Comparison of ENCODE assay signal across 24 cellular contexts in the genomic region with DNA sequence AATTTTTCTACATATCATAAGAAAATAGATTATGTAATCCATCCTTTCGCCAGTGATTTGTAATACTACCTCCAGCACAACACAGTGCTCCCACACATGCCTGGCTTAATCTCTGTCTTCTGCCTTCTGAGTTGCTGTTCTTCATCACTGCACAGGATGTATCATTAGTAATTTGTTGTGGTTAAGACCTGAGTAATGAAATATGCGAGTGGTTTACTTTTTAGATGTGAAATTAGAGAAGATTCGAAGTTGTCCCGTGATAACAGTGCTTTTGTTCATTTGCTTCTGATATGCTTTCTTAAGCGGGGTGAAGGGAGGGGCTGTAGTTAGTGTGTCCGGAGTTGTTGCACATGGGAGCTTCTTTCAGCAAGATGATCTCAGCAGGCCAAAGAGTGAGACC. TPM values are rescaled to one million over a fixed set of nuclear protein-coding genes. Genes with fewer than 3 reads are reported as not detected.
DNase-seq lines count a peak whose midpoint lies in the region; ATAC-seq and TF ChIP-seq lines count a peak whose summit lies in the region.
"Had no signal": no experiment of that assay in that cellular context is flagged by ENCODE, and none has a peak within 500 bp of the region (broad histone marks: within the 10 kb centered on the region; RNA-seq: fewer than 3 reads in every experiment).

No MANE protein-coding gene starts in this region.

- H3K4me3 Mint-ChIP-seq in activated CD8-positive, alpha-beta memory T cell treated with anti-CD3 and anti-CD28 coated beads, Interleukin-2, amount 10 ng/mL, durations not matched to agents 7 days and 5 days = no peak overlapping the region
- H3K4me3 Mint-ChIP-seq in endodermal cell = no peak overlapping the region
- H3K4me3 Mint-ChIP-seq: activated CD4-positive, alpha-beta T cell treated with anti-CD3 and anti-CD28 coated beads, Interleukin-2, amount 10 ng/mL, durations not matched to agents 7 days and 5 days; activated naive CD8-positive, alpha-beta T cell treated with anti-CD3 and anti-CD28 coated beads for 36 hours; CD8-positive, alpha-beta memory T cell; neural progenitor cell; stimulated activated naive CD8-positive, alpha-beta T cell treated with anti-CD3 and anti-CD28 coated beads, Interleukin-15, Interleukin-2, amounts not matched to agents 100 ng/mL and 50 ng/mL, for 24 hours had no signal

- no peaks in the 10 kb centered on the region for H4K20me1 ChIP-seq in osteoblast (ENCODE audit: insufficient read depth, low read length)

- H3K27me3 Mint-ChIP-seq in activated CD8-positive, alpha-beta memory T cell treated with anti-CD3 and anti-CD28 coated beads, Interleukin-2, amount 10 ng/mL, durations not matched to agents 7 days and 5 days = peaks cover 44% of the 10 kb centered on the region
- H3K27me3 Mint-ChIP-seq in endodermal cell (ENCODE audit: insufficient read depth) = no peaks in the 10 kb centered on the region

- H3K9me3 ChIP-seq in SJCRH30 (replicated peaks) = no peaks in the 10 kb centered on the region
- no peaks in the 10 kb centered on the region for H3K9me3 ChIP-seq in osteoblast (ENCODE audit: low read depth, low read length)
- H3K9me3 ChIP-seq in endodermal cell (ENCODE audit: control insufficient read depth, low read length) = no peaks in the 10 kb centered on the region
- H3K9me3 ChIP-seq: esophagus squamous epithelium, mucosa of descending colon, SJSA1, tibial artery had no signal

- CTCF ChIA-PET in activated CD8-positive, alpha-beta memory T cell treated with anti-CD3 and anti-CD28 coated beads, Interleukin-2, amount 10 ng/mL, durations not matched to agents 7 days and 5 days (lab: Charles Lee) = interaction anchor here (0.9 kb wide), 2 partner anchors 9 to 13 kb away, joined by 3 to 4 read pairs; no protein-coding TSS in a partner anchor

- no peak overlapping the region for H3K9ac ChIP-seq in endodermal cell (ENCODE audit: extremely low read depth, low read length, poor library complexity, severe bottlenecking)
- H3K9ac ChIP-seq: KMS-11, neural progenitor cell had no signal

- H2AFZ ChIP-seq in osteoblast (ENCODE audit: low read length) = no peak overlapping the region
- H2AFZ ChIP-seq: neural progenitor cell had no signal

- H3K27ac Mint-ChIP-seq in activated CD8-positive, alpha-beta memory T cell treated with anti-CD3 and anti-CD28 coated beads, Interleukin-2, amount 10 ng/mL, durations not matched to agents 7 days and 5 days = no peak overlapping the region
- H3K27ac Mint-ChIP-seq in endodermal cell = no peak overlapping the region
- H3K27ac Mint-ChIP-seq: activated CD4-positive, alpha-beta T cell treated with anti-CD3 and anti-CD28 coated beads, Interleukin-2, amount 10 ng/mL, durations not matched to agents 7 days and 5 days; activated naive CD8-positive, alpha-beta T cell treated with anti-CD3 and anti-CD28 coated beads for 36 hours; neural progenitor cell; stimulated activated naive CD8-positive, alpha-beta T cell treated with anti-CD3 and anti-CD28 coated beads, Interleukin-15, Interleukin-2, amounts not matched to agents 100 ng/mL and 50 ng/mL, for 24 hours had no signal

- H3K4me1 Mint-ChIP-seq in activated CD8-positive, alpha-beta memory T cell treated with anti-CD3 and anti-CD28 coated beads, Interleukin-2, amount 10 ng/mL, durations not matched to agents 7 days and 5 days = peaks cover 25% of the 10 kb centered on the region
- H3K4me1 Mint-ChIP-seq in endodermal cell = peaks cover 4% of the 10 kb centered on the region

- DNase-seq in HT1080 (ENCODE audit: low read depth) = peak; percentile 65
- DNase-seq in SJCRH30 = peak in 1 of 2 experiments; percentile 56
- DNase-seq in fibroblast of pulmonary artery (ENCODE audit: low read depth) = peak; percentile 34
- peak; percentile 74 for DNase-seq in osteoblast (ENCODE audit: insufficient read length, low spot score, missing footprints)
- DNase-seq in NCI-H2029 treated with DMSO at 0.1 percent for 48 hours (lab: John Stamatoyannopoulos, UW) = no peak
- no peak for DNase-seq in activated CD8-positive, alpha-beta memory T cell treated with anti-CD3 and anti-CD28 coated beads, Interleukin-2, amount 10 ng/mL, durations not matched to agents 7 days and 5 days
- no peak for DNase-seq in endodermal cell
- DNase-seq: activated CD4-positive, alpha-beta T cell treated with anti-CD3 and anti-CD28 coated beads, Interleukin-2, amount 10 ng/mL, durations not matched to agents 7 days and 5 days; activated naive CD8-positive, alpha-beta T cell treated with anti-CD3 and anti-CD28 coated beads for 36 hours; CD8-positive, alpha-beta memory T cell; effector CD8-positive, alpha-beta T cell; esophagus squamous epithelium; glutamatergic neuron; mucosa of descending colon; NCI-H187 treated with DMSO at 0.1 percent for 48 hours; NCI-H345; retina; stimulated activated CD4-positive, alpha-beta T cell treated with anti-CD3 and anti-CD28 coated beads, Interleukin-12 subunit alpha, Interleukin-12 subunit beta, amount 100 ng/mL, for 4 hours had no signal

- ATAC-seq in activated CD8-positive, alpha-beta memory T cell treated with anti-CD3 and anti-CD28 coated beads, Interleukin-2, amount 10 ng/mL, durations not matched to agents 7 days and 5 days = no peak
- ATAC-seq: mucosa of descending colon had no signal

- H3K9me3 Mint-ChIP-seq in activated CD8-positive, alpha-beta memory T cell treated with anti-CD3 and anti-CD28 coated beads, Interleukin-2, amount 10 ng/mL, durations not matched to agents 7 days and 5 days (ENCODE audit: low read depth) = no peaks in the 10 kb centered on the region
- H3K9me3 Mint-ChIP-seq in endodermal cell = no peaks in the 10 kb centered on the region
- H3K9me3 Mint-ChIP-seq: activated CD4-positive, alpha-beta T cell treated with anti-CD3 and anti-CD28 coated beads, Interleukin-2, amount 10 ng/mL, durations not matched to agents 7 days and 5 days; activated naive CD8-positive, alpha-beta T cell treated with anti-CD3 and anti-CD28 coated beads for 36 hours; CD8-positive, alpha-beta memory T cell; stimulated activated naive CD8-positive, alpha-beta T cell treated with anti-CD3 and anti-CD28 coated beads, Interleukin-15, Interleukin-2, amounts not matched to agents 100 ng/mL and 50 ng/mL, for 24 hours had no signal

- no peaks in the 10 kb centered on the region for H3K36me3 Mint-ChIP-seq in activated CD8-positive, alpha-beta memory T cell treated with anti-CD3 and anti-CD28 coated beads, Interleukin-2, amount 10 ng/mL, durations not matched to agents 7 days and 5 days
- no peaks in the 10 kb centered on the region for H3K36me3 Mint-ChIP-seq in endodermal cell (ENCODE audit: low read depth)
- H3K36me3 Mint-ChIP-seq: activated naive CD8-positive, alpha-beta T cell treated with anti-CD3 and anti-CD28 coated beads for 36 hours; CD8-positive, alpha-beta memory T cell; neural progenitor cell had no signal

- H3K4me1 ChIP-seq in SJCRH30 (peaks cover 43% of the 10 kb centered on the region), osteoblast (ENCODE audit: insufficient read depth, low read length) (peaks cover 5% of the 10 kb centered on the region), endodermal cell (ENCODE audit: control insufficient read depth, insufficient read depth, low read length) (no peaks in the 10 kb centered on the region)
- H3K4me1 ChIP-seq: neural progenitor cell, SJSA1 had no signal

- 88 to 93% methylated on average over 5 to 6 of the region's 6 CpGs for WGBS in endodermal cell (ENCODE audit: insufficient coverage in 1 of 2, insufficient read length in 1 of 2), 2 experiments

- H3K36me3 ChIP-seq in SJCRH30 (no peaks in the 10 kb centered on the region), osteoblast (ENCODE audit: insufficient read depth, low read length) (no peaks in the 10 kb centered on the region), endodermal cell (ENCODE audit: control insufficient read depth, insufficient read depth, low read length) (no peaks in the 10 kb centered on the region)
- H3K36me3 ChIP-seq: esophagus squamous epithelium, neural progenitor cell, SJSA1, tibial artery had no signal

- H3K27ac ChIP-seq in SJCRH30 = peak overlapping the region; percentile 85; the same call in 1 of the 2 replicates
- no peak overlapping the region for H3K27ac ChIP-seq in osteoblast (ENCODE audit: low read depth, low read length)
- no peak overlapping the region for H3K27ac ChIP-seq in endodermal cell (ENCODE audit: low read depth, low read length)
- H3K27ac ChIP-seq: esophagus squamous epithelium, KMS-11, neural progenitor cell, SJSA1, tibial artery had no signal

- H3K27me3 ChIP-seq in SJCRH30 (no peaks in the 10 kb centered on the region), osteoblast (ENCODE audit: insufficient read depth, low read length) (peaks cover 52% of the 10 kb centered on the region), endodermal cell (ENCODE audit: control insufficient read depth, insufficient read depth, low read length, poor library complexity, severe bottlenecking) (peaks cover 7% of the 10 kb centered on the region)
- H3K27me3 ChIP-seq: neural progenitor cell, tibial artery had no signal

- H3K79me2 ChIP-seq in osteoblast (ENCODE audit: insufficient read depth, low read length) = no peaks in the 10 kb centered on the region

- TF ChIP-seq CTCF in fibroblast of pulmonary artery (IDR thresholded peaks at IDR 0.05; ENCODE audit: low read length, missing control alignments) (no peak), osteoblast (IDR thresholded peaks at IDR 0.05; ENCODE audit: extremely low read depth, low read depth, low read length) (no peak), endodermal cell (conservative IDR thresholded peaks at IDR 0.05) (no peak)

- no peak overlapping the region for H3K4me2 ChIP-seq in osteoblast (ENCODE audit: insufficient read depth, low read length)
- H3K4me2 ChIP-seq: KMS-11, neural progenitor cell had no signal

- H3K4me3 ChIP-seq in SJCRH30 = no peak overlapping the region
- H3K4me3 ChIP-seq in fibroblast of pulmonary artery (replicated peaks; ENCODE audit: low read depth, low read length) = no peak overlapping the region
- H3K4me3 ChIP-seq in osteoblast (ENCODE audit: insufficient read depth, low read length) = no peak overlapping the region
- no peak overlapping the region for H3K4me3 ChIP-seq in endodermal cell (ENCODE audit: low read length)
- H3K4me3 ChIP-seq: esophagus squamous epithelium, mucosa of descending colon, neural progenitor cell, SJSA1, tibial artery had no signal

RNA-seq across cellular contexts. Expression of a gene that starts 18.1 kb away (rescaled TPM):
- total RNA-seq in HT1080 (2014; rRNA removed; shearing (Covaris generic)) = not detected in 2 replicates
- not detected in 2 replicates for polyA plus RNA-seq in HT1080 (2015; cell fraction: cytosol; rRNA removed)
- not detected in 2 replicates for polyA plus RNA-seq in HT1080 (2015; cell fraction: nucleus; rRNA removed)
- not detected in 2 replicates for total RNA-seq in SJCRH30 (2014; rRNA removed; shearing (Covaris generic))
- not detected in 2 replicates for total RNA-seq in osteoblast
- total RNA-seq in activated CD8-positive, alpha-beta memory T cell treated with anti-CD3 and anti-CD28 coated beads, Interleukin-2, amount 10 ng/mL, durations not matched to agents 7 days and 5 days = not detected
- total RNA-seq in endodermal cell = not detected
- polyA plus RNA-seq in endodermal cell (2013, experiment 1 of 2) = not detected
- polyA plus RNA-seq in endodermal cell (2013, experiment 2 of 2) = not detected
- total RNA-seq: activated CD4-positive, alpha-beta T cell treated with anti-CD3 and anti-CD28 coated beads, Interleukin-2, amount 10 ng/mL, durations not matched to agents 7 days and 5 days; activated naive CD8-positive, alpha-beta T cell treated with anti-CD3 and anti-CD28 coated beads for 36 hours; CD8-positive, alpha-beta memory T cell; esophagus squamous epithelium; mucosa of descending colon; SJSA1; T-helper 2 cell treated with Interferon-gamma antibody and Interleukin-4, amounts not matched to agents 100 ng/mL and 5 ng/mL, for 36 hours had no signal
- polyA plus RNA-seq: CD8-positive, alpha-beta memory T cell had no signal

RNA-seq across cellular contexts. Expression of a gene that starts 28.0 kb away (rescaled TPM):
- total RNA-seq in HT1080 (2014; rRNA removed; shearing (Covaris generic)) = 0.05 and 0.17 TPM in 2 replicates
- polyA plus RNA-seq in HT1080 (2015; cell fraction: cytosol; rRNA removed) = 0.05 TPM in 1 of 2 replicates, not detected in the other
- polyA plus RNA-seq in HT1080 (2015; cell fraction: nucleus; rRNA removed) = 0.06 and 0.08 TPM in 2 replicates
- not detected in 2 replicates for total RNA-seq in SJCRH30 (2014; rRNA removed; shearing (Covaris generic))
- total RNA-seq in osteoblast (not detected in 2 replicates), endodermal cell (not detected)
- not detected for total RNA-seq in activated CD8-positive, alpha-beta memory T cell treated with anti-CD3 and anti-CD28 coated beads, Interleukin-2, amount 10 ng/mL, durations not matched to agents 7 days and 5 days
- polyA plus RNA-seq in endodermal cell (2013, experiment 1 of 2) = not detected
- polyA plus RNA-seq in endodermal cell (2013, experiment 2 of 2) = not detected
- total RNA-seq: activated CD4-positive, alpha-beta T cell treated with anti-CD3 and anti-CD28 coated beads, Interleukin-2, amount 10 ng/mL, durations not matched to agents 7 days and 5 days; activated naive CD8-positive, alpha-beta T cell treated with anti-CD3 and anti-CD28 coated beads for 36 hours; CD8-positive, alpha-beta memory T cell; esophagus squamous epithelium; mucosa of descending colon; SJSA1; T-helper 2 cell treated with Interferon-gamma antibody and Interleukin-4, amounts not matched to agents 100 ng/mL and 5 ng/mL, for 36 hours had no signal
- polyA plus RNA-seq: CD8-positive, alpha-beta memory T cell had no signal

RNA-seq across cellular contexts. Expression of a gene that starts 36.3 kb away (rescaled TPM):
- total RNA-seq in HT1080 (2014; rRNA removed; shearing (Covaris generic)) = not detected in 2 replicates
- 0.06 TPM in 1 of 2 replicates, not detected in the other for polyA plus RNA-seq in HT1080 (2015; cell fraction: cytosol; rRNA removed)
- not detected in 2 replicates for polyA plus RNA-seq in HT1080 (2015; cell fraction: nucleus; rRNA removed)
- not detected in 2 replicates for total RNA-seq in SJCRH30 (2014; rRNA removed; shearing (Covaris generic))
- total RNA-seq in osteoblast (not detected in 2 replicates), endodermal cell (not detected)
- total RNA-seq in activated CD8-positive, alpha-beta memory T cell treated with anti-CD3 and anti-CD28 coated beads, Interleukin-2, amount 10 ng/mL, durations not matched to agents 7 days and 5 days = not detected
- not detected for polyA plus RNA-seq in endodermal cell (2013, experiment 1 of 2)
- not detected for polyA plus RNA-seq in endodermal cell (2013, experiment 2 of 2)
- total RNA-seq: activated CD4-positive, alpha-beta T cell treated with anti-CD3 and anti-CD28 coated beads, Interleukin-2, amount 10 ng/mL, durations not matched to agents 7 days and 5 days; activated naive CD8-positive, alpha-beta T cell treated with anti-CD3 and anti-CD28 coated beads for 36 hours; CD8-positive, alpha-beta memory T cell; mucosa of descending colon; SJSA1; T-helper 2 cell treated with Interferon-gamma antibody and Interleukin-4, amounts not matched to agents 100 ng/mL and 5 ng/mL, for 36 hours had no signal
- polyA plus RNA-seq: CD8-positive, alpha-beta memory T cell had no signal

RNA-seq across cellular contexts. Expression of a gene that starts 56.9 kb away (rescaled TPM):
- total RNA-seq in HT1080 (2014; rRNA removed; shearing (Covaris generic)) = not detected in 2 replicates
- polyA plus RNA-seq in HT1080 (2015; cell fraction: cytosol; rRNA removed) = not detected in 2 replicates
- polyA plus RNA-seq in HT1080 (2015; cell fraction: nucleus; rRNA removed) = not detected in 2 replicates
- not detected in 2 replicates for total RNA-seq in SJCRH30 (2014; rRNA removed; shearing (Covaris generic))
- total RNA-seq in osteoblast (not detected in 2 replicates), endodermal cell (not detected)
- total RNA-seq in activated CD8-positive, alpha-beta memory T cell treated with anti-CD3 and anti-CD28 coated beads, Interleukin-2, amount 10 ng/mL, durations not matched to agents 7 days and 5 days = not detected
- not detected for polyA plus RNA-seq in endodermal cell (2013, experiment 1 of 2)
- not detected for polyA plus RNA-seq in endodermal cell (2013, experiment 2 of 2)
- total RNA-seq: activated CD4-positive, alpha-beta T cell treated with anti-CD3 and anti-CD28 coated beads, Interleukin-2, amount 10 ng/mL, durations not matched to agents 7 days and 5 days; activated naive CD8-positive, alpha-beta T cell treated with anti-CD3 and anti-CD28 coated beads for 36 hours; CD8-positive, alpha-beta memory T cell; esophagus squamous epithelium; mucosa of descending colon; SJSA1; T-helper 2 cell treated with Interferon-gamma antibody and Interleukin-4, amounts not matched to agents 100 ng/mL and 5 ng/mL, for 36 hours had no signal
- polyA plus RNA-seq: CD8-positive, alpha-beta memory T cell had no signal

RNA-seq across cellular contexts. Expression of a gene that starts 57.9 kb away (rescaled TPM):
- total RNA-seq in HT1080 (2014; rRNA removed; shearing (Covaris generic)) = 235 and 270 TPM in 2 replicates
- polyA plus RNA-seq in HT1080 (2015; cell fraction: cytosol; rRNA removed) = 1,347 and 1,639 TPM in 2 replicates
- 1,086 and 1,142 TPM in 2 replicates for polyA plus RNA-seq in HT1080 (2015; cell fraction: nucleus; rRNA removed)
- 0.06 TPM in 1 of 2 replicates, not detected in the other for total RNA-seq in SJCRH30 (2014; rRNA removed; shearing (Covaris generic))
- total RNA-seq in osteoblast (0.29 TPM in 1 of 2 replicates, not detected in the other), endodermal cell (not detected)
- under 1 TPM in 1 of 2 experiments, not detected in 1; 0.30 TPM for total RNA-seq in activated CD8-positive, alpha-beta memory T cell treated with anti-CD3 and anti-CD28 coated beads, Interleukin-2, amount 10 ng/mL, durations not matched to agents 7 days and 5 days
- polyA plus RNA-seq in endodermal cell (2013, experiment 1 of 2) = not detected
- not detected for polyA plus RNA-seq in endodermal cell (2013, experiment 2 of 2)
- total RNA-seq: activated CD4-positive, alpha-beta T cell treated with anti-CD3 and anti-CD28 coated beads, Interleukin-2, amount 10 ng/mL, durations not matched to agents 7 days and 5 days; activated naive CD8-positive, alpha-beta T cell treated with anti-CD3 and anti-CD28 coated beads for 36 hours; CD8-positive, alpha-beta memory T cell; esophagus squamous epithelium; mucosa of descending colon had no signal
- polyA plus RNA-seq: CD8-positive, alpha-beta memory T cell had no signal

Comparison
In these comparisons a context has a peak if more than half of its experiments do, and no peak if none do; other contexts are left out.
1. DNase-seq: peak in HT1080 (single experiment), fibroblast of pulmonary artery (single experiment) and osteoblast (single experiment); none in NCI-H2029 treated with DMSO at 0.1 percent for 48 hours (single experiment), activated CD8-positive, alpha-beta memory T cell treated with anti-CD3 and anti-CD28 coated beads, Interleukin-2, amount 10 ng/mL, durations not matched to agents 7 days and 5 days (single experiment) and endodermal cell (single experiment).